Comparison of ENCODE assay signal across 9 cellular contexts in the genomic region with DNA sequence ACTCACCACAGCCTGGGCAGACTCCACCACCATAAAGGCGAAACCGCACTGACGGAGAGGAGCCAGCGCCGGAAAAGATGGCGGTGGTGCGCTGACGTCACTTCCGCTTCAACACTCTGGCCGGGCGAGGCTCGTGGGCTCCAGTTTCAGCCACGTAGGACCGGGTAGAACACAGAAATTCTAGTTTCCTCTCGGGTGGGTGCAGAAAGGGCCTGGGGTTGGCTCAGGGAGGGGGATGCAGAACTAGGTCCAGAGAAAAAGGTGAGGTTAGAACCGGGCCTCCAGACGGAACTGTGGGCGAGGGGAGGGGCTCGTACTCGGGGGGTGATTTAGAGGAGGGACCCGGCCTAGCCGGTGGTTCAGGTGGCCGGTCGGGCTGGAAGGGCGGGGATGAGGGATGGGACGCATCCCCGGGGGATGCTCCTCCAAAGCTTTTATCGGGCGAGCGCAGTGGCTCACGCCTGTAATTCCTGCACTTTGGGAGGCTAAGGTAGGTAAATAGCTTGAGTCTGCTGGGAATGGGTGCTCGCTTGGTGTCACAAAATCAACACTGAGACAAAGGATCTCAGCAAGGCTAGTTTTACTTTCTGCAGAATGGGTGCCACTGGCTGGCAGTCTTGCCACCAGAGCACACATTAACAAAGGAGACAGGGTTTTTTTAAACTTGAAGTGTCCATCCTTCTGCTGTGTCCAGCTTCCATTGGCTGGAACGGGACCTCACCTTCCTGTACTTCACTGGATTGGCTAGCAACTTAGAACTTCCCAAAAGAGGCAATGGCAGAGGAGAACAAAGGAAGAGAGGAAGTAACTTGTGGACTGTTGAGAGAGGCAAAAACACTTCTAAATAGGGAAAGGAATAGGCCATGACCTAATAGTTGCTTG. TPM values are rescaled to one million over a fixed set of nuclear protein-coding genes. Genes with fewer than 3 reads are reported as not detected.
DNase-seq lines count a peak whose midpoint lies in the region; ATAC-seq, FAIRE-seq and TF ChIP-seq lines count a peak whose summit lies in the region.
"Had no signal": no experiment of that assay in that cellular context is flagged by ENCODE, and none has a peak within 500 bp of the region (broad histone marks: within the 10 kb centered on the region; RNA-seq: fewer than 3 reads in every experiment).

A gene (minus strand): TSS at position 77 of the 882 bp plus-strand sequence. CDS start 1,776 bp downstream, outside the sequence.

- peaks cover 2% of the 10 kb centered on the region for H3K9me3 Mint-ChIP-seq in activated CD8-positive, alpha-beta memory T cell treated with anti-CD3 and anti-CD28 coated beads, Interleukin-2, amount 10 ng/mL, durations not matched to agents 7 days and 5 days (ENCODE audit: low read depth)
- peaks cover 5% of the 10 kb centered on the region for H3K9me3 Mint-ChIP-seq in endodermal cell

- peak within 1 kb of the TSS; percentile 99 for H3K27ac Mint-ChIP-seq in activated CD8-positive, alpha-beta memory T cell treated with anti-CD3 and anti-CD28 coated beads, Interleukin-2, amount 10 ng/mL, durations not matched to agents 7 days and 5 days
- H3K27ac Mint-ChIP-seq in endodermal cell: peak within 1 kb of the TSS; percentile 100

- WGBS in endodermal cell (ENCODE audit: insufficient coverage in 1 of 2, insufficient read length in 1 of 2), 2 experiments: 3 to 8% methylated on average over 23 to 33 of the region's 33 CpGs

- H3K9me3 ChIP-seq in NT2/D1 (ENCODE audit: insufficient read depth, low read length) (no peaks in the 10 kb centered on the region), endodermal cell (ENCODE audit: control insufficient read depth, low read length) (no peaks in the 10 kb centered on the region)

- peak; percentile 80 for FAIRE-seq in HTR-8/SVneo (lab: Jason Lieb, UNC)
- FAIRE-seq: islet of Langerhans had no signal

- H3K9ac ChIP-seq in NT2/D1 (ENCODE audit: insufficient read length, low read depth): peak within 1 kb of the TSS; percentile 95
- peak within 1 kb of the TSS; percentile 97 for H3K9ac ChIP-seq in endodermal cell (ENCODE audit: extremely low read depth, low read length, poor library complexity, severe bottlenecking)

- CTCF ChIA-PET in activated CD8-positive, alpha-beta memory T cell treated with anti-CD3 and anti-CD28 coated beads, Interleukin-2, amount 10 ng/mL, durations not matched to agents 7 days and 5 days (lab: Charles Lee): interaction anchor here (1.0 to 2.1 kb wide), 6 partner anchors 35 to 186 kb away, joined by 3 to 10 read pairs (median 4); a partner anchor contains a TSS

- H3K27me3 Mint-ChIP-seq in activated CD8-positive, alpha-beta memory T cell treated with anti-CD3 and anti-CD28 coated beads, Interleukin-2, amount 10 ng/mL, durations not matched to agents 7 days and 5 days: no peaks in the 10 kb centered on the region
- no peaks in the 10 kb centered on the region for H3K27me3 Mint-ChIP-seq in endodermal cell (ENCODE audit: insufficient read depth)

- TF ChIP-seq CTCF in C4-2B (conservative IDR thresholded peaks at IDR 0.05) (no peak), endodermal cell (conservative IDR thresholded peaks at IDR 0.05) (no peak)

- peak; percentile 90 for ATAC-seq in GM19463 (IDR thresholded peaks at IDR 0.05; ENCODE audit: unreplicated experiment)
- peak; percentile 90 for ATAC-seq in activated CD8-positive, alpha-beta memory T cell treated with anti-CD3 and anti-CD28 coated beads, Interleukin-2, amount 10 ng/mL, durations not matched to agents 7 days and 5 days

- H3K4me3 Mint-ChIP-seq in activated CD8-positive, alpha-beta memory T cell treated with anti-CD3 and anti-CD28 coated beads, Interleukin-2, amount 10 ng/mL, durations not matched to agents 7 days and 5 days: peak within 1 kb of the TSS; percentile 99
- peak within 1 kb of the TSS; percentile 91 for H3K4me3 Mint-ChIP-seq in endodermal cell

- H3K4me1 ChIP-seq in NT2/D1 (ENCODE audit: insufficient read depth, insufficient read length) (no peaks in the 10 kb centered on the region), endodermal cell (ENCODE audit: control insufficient read depth, insufficient read depth, low read length) (no peaks in the 10 kb centered on the region)

- H3K4me1 Mint-ChIP-seq in activated CD8-positive, alpha-beta memory T cell treated with anti-CD3 and anti-CD28 coated beads, Interleukin-2, amount 10 ng/mL, durations not matched to agents 7 days and 5 days: peaks cover 27% of the 10 kb centered on the region
- peaks cover 15% of the 10 kb centered on the region for H3K4me1 Mint-ChIP-seq in endodermal cell

- H3K36me3 ChIP-seq in NT2/D1 (ENCODE audit: insufficient read depth, insufficient read length, low read length) (peaks cover 40% of the 10 kb centered on the region), endodermal cell (ENCODE audit: control insufficient read depth, insufficient read depth, low read length) (peaks cover 29% of the 10 kb centered on the region)

- no peaks in the 10 kb centered on the region for H3K27me3 ChIP-seq in NT2/D1 (ENCODE audit: insufficient read depth, insufficient read length)
- H3K27me3 ChIP-seq in endodermal cell (ENCODE audit: control insufficient read depth, insufficient read depth, low read length, poor library complexity, severe bottlenecking): no peaks in the 10 kb centered on the region

- H3K36me3 Mint-ChIP-seq in activated CD8-positive, alpha-beta memory T cell treated with anti-CD3 and anti-CD28 coated beads, Interleukin-2, amount 10 ng/mL, durations not matched to agents 7 days and 5 days: peaks cover 39% of the 10 kb centered on the region
- H3K36me3 Mint-ChIP-seq in endodermal cell (ENCODE audit: low read depth): peaks cover 34% of the 10 kb centered on the region

- H3K27ac ChIP-seq in C4-2B (peak within 1 kb of the TSS; percentile 83), endodermal cell (ENCODE audit: low read depth, low read length) (peak within 1 kb of the TSS; percentile 99)

- peak within 1 kb of the TSS; percentile 87 for H3K4me3 ChIP-seq in NT2/D1 (ENCODE audit: insufficient read length, low read depth)
- peak within 1 kb of the TSS; percentile 96 for H3K4me3 ChIP-seq in endodermal cell (ENCODE audit: low read length)

- DNase-seq in HTR-8/SVneo (ENCODE audit: insufficient read length, low spot score) (peak; percentile 84), NT2/D1 (ENCODE audit: low read depth, low spot score) (peak; percentile 83), endodermal cell (peak; percentile 94), mesenteric fat pad (ENCODE audit: low spot score) (peak; percentile 95)
- peak; percentile 92 for DNase-seq in activated CD8-positive, alpha-beta memory T cell treated with anti-CD3 and anti-CD28 coated beads, Interleukin-2, amount 10 ng/mL, durations not matched to agents 7 days and 5 days
- peak; percentile 81 for DNase-seq in stimulated activated CD8-positive, alpha-beta memory T cell treated with anti-CD3 and anti-CD28 coated beads, Interleukin-15, amount 100 ng/mL, for 1 hour (ENCODE audit: low read depth)

RNA-seq across cellular contexts. Expression of the gene that starts here (rescaled TPM):
- total RNA-seq in activated CD8-positive, alpha-beta memory T cell treated with anti-CD3 and anti-CD28 coated beads, Interleukin-2, amount 10 ng/mL, durations not matched to agents 7 days and 5 days: 10 to 100 TPM; 23.0 to 30.8 TPM
- total RNA-seq in endodermal cell: 10 to 100 TPM; 51.0 to 57.2 TPM
- polyA plus RNA-seq in endodermal cell (2013, experiment 1 of 2): 47.1 TPM
- 40.5 TPM for polyA plus RNA-seq in endodermal cell (2013, experiment 2 of 2)
- 21.3 TPM for total RNA-seq in mesenteric fat pad

Comparison
In these comparisons a context has a peak if more than half of its experiments do, and no peak if none do; other contexts are left out.
1. Peak in every context shown above with its lines: DNase-seq, ATAC-seq, H3K4me3 ChIP-seq and H3K27ac ChIP-seq.